8 cellular contexts compared by ENCODE assay signal in genomic region chr2:636649-637405, GRCh38. TPM values are rescaled to one million over a fixed set of nuclear protein-coding genes. Genes with fewer than 3 reads are reported as not detected.
DNase-seq lines count a peak whose midpoint lies in the region; ATAC-seq and TF ChIP-seq lines count a peak whose summit lies in the region.

No MANE protein-coding gene starts in this region.

- peaks cover 9% of the 10 kb centered on the region for H3K4me1 ChIP-seq in lower lobe of right lung

- peak overlapping the region; percentile 48 for H3K4me3 ChIP-seq in lower lobe of right lung

- intact Hi-C loops in lower lobe of right lung (cut with DNase I), result no loop called here

- DNase-seq in COLO668 (lab: John Stamatoyannopoulos, UW; ENCODE audit: unreplicated experiment) (peak; percentile 63), NCI-H1694 treated with DMSO at 0.1 percent for 48 hours (lab: John Stamatoyannopoulos, UW) (peak; percentile 47), dermis blood vessel endothelial cell (peak; percentile 75), lower lobe of right lung (peak; percentile 78)
- peak; percentile 32 to 55 for DNase-seq in activated CD4-positive, alpha-beta T cell treated with anti-CD3 and anti-CD28 coated beads for 4 hours
- peak; percentile 26 to 48 (median 28) for DNase-seq in stimulated activated CD4-positive, alpha-beta T cell treated with anti-CD3 and anti-CD28 coated beads, TNF-alpha, amount 100 ng/mL, for 4 hours (ENCODE audit: low read depth in 3 of 3)

- no peak overlapping the region for H3K27ac ChIP-seq in lower lobe of right lung

- peaks cover 7% of the 10 kb centered on the region for H3K27me3 ChIP-seq in lower lobe of right lung (ENCODE audit: low read depth)

- peak; percentile 87 for TF ChIP-seq CTCF in lower lobe of right lung (IDR thresholded peaks at IDR 0.05)

- H3K36me3 ChIP-seq in lower lobe of right lung, result no peaks in the 10 kb centered on the region

- no peaks in the 10 kb centered on the region for H3K9me3 ChIP-seq in lower lobe of right lung

- peak; percentile 66 for ATAC-seq in GM21526 (IDR thresholded peaks at IDR 0.05; ENCODE audit: low FRiP score, unreplicated experiment)
- ATAC-seq in lower lobe of right lung, result peak; percentile 85
- no peak for ATAC-seq in HG03139 (IDR thresholded peaks at IDR 0.05; ENCODE audit: unreplicated experiment)

RNA-seq across cellular contexts. Expression of gene TMEM18, which starts 40.4 kb away (rescaled TPM):
- total RNA-seq in dermis blood vessel endothelial cell, result 22.2 and 35.6 TPM in 2 replicates
- total RNA-seq in lower lobe of right lung, result 23.3 TPM

Comparison
In these comparisons a context has a peak if more than half of its experiments do, and no peak if none do; other contexts are left out.
1. DNase-seq: peak in every context shown above with its lines; median percentile 78 in lower lobe of right lung; 75 in dermis blood vessel endothelial cell; 63 in COLO668; 47 in NCI-H1694 treated with DMSO at 0.1 percent for 48 hours; 44 in activated CD4-positive, alpha-beta T cell treated with anti-CD3 and anti-CD28 coated beads for 4 hours; 28 in stimulated activated CD4-positive, alpha-beta T cell treated with anti-CD3 and anti-CD28 coated beads, TNF-alpha, amount 100 ng/mL, for 4 hours.